ENCODE assay signal across 19 cellular contexts in the genomic region with DNA sequence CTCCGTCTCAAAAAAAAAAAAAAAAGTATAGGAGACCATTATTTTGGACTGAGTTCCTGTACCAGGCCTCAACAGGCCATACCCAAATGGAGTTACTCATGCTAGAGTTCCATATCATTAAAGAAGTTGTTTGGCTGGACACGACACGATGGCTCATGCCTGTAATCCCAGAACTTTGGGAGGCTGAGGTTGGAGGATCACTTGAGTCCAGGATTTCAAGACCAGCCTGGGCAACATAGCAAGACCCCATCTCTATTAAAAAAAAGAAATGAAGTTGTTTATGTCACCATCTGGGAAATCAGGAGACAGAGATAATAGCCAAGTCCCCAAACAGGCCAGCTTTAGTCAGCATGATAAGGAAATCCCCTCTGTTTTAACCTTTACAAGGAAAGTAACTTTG. TPM values are rescaled to one million over a fixed set of nuclear protein-coding genes. Genes with fewer than 3 reads are reported as not detected.
DNase-seq lines count a peak whose midpoint lies in the region; ATAC-seq and TF ChIP-seq lines count a peak whose summit lies in the region.
"Had no signal": no experiment of that assay in that cellular context is flagged by ENCODE, and none has a peak within 500 bp of the region (broad histone marks: within the 10 kb centered on the region; RNA-seq: fewer than 3 reads in every experiment).

No MANE protein-coding gene starts in this region.

- H3K9me3 ChIP-seq in right atrium auricular region = no peaks in the 10 kb centered on the region
- H3K9me3 ChIP-seq in heart right ventricle = no peaks in the 10 kb centered on the region
- no peaks in the 10 kb centered on the region for H3K9me3 ChIP-seq in testis
- no peaks in the 10 kb centered on the region for H3K9me3 ChIP-seq in esophagus squamous epithelium
- H3K9me3 ChIP-seq: BLaER1, Caco-2, HAP-1 had no signal

- no peak for ATAC-seq in activated CD8-positive, alpha-beta memory T cell treated with anti-CD3 and anti-CD28 coated beads, Interleukin-2, amount 10 ng/mL, durations not matched to agents 7 days and 5 days
- no peak for ATAC-seq in heart right ventricle
- ATAC-seq in WTC11 = no peak
- ATAC-seq: CD8-positive, alpha-beta T cell had no signal

- intact Hi-C loops in heart right ventricle (cut with DNase I) = no loop called here
- intact Hi-C loops in testis (cut with DNase I; ENCODE audit: low total_unique reads) = no loop called here
- intact Hi-C loops in esophagus squamous epithelium (cut with DNase I) = no loop called here

- peak; percentile 13 for DNase-seq in activated CD8-positive, alpha-beta memory T cell treated with anti-CD3 and anti-CD28 coated beads for 24 hours
- no peak for DNase-seq in activated CD8-positive, alpha-beta memory T cell treated with anti-CD3 and anti-CD28 coated beads, Interleukin-2, amount 10 ng/mL, durations not matched to agents 7 days and 5 days
- DNase-seq in right atrium auricular region (ENCODE audit: low spot score) (peak; percentile 13), heart right ventricle (no peak), WTC11 (ENCODE audit: low spot score) (no peak), testis (peak; percentile 7), esophagus squamous epithelium (lab: John Stamatoyannopoulos, UW) (no peak)
- DNase-seq: Caco-2; CD4-positive, CD25-positive, alpha-beta regulatory T cell; CD8-positive, alpha-beta T cell; DMS153; DND-41; GOT3; HFFc6 had no signal

- no peaks in the 10 kb centered on the region for H3K9me3 Mint-ChIP-seq in activated CD8-positive, alpha-beta memory T cell treated with anti-CD3 and anti-CD28 coated beads, Interleukin-2, amount 10 ng/mL, durations not matched to agents 7 days and 5 days (ENCODE audit: low read depth)
- H3K9me3 Mint-ChIP-seq in WTC11 = no peaks in the 10 kb centered on the region
- H3K9me3 Mint-ChIP-seq: CD4-positive, CD25-positive, alpha-beta regulatory T cell; CD8-positive, alpha-beta T cell; HFFc6 had no signal

- H3K36me3 Mint-ChIP-seq in activated CD8-positive, alpha-beta memory T cell treated with anti-CD3 and anti-CD28 coated beads, Interleukin-2, amount 10 ng/mL, durations not matched to agents 7 days and 5 days = peaks cover 21% of the 10 kb centered on the region
- peaks cover 29% of the 10 kb centered on the region for H3K36me3 Mint-ChIP-seq in WTC11

- no peak for TF ChIP-seq POLR2A in testis (IDR thresholded peaks at IDR 0.05)
- TF ChIP-seq POLR2A in esophagus squamous epithelium (IDR thresholded peaks at IDR 0.05) = no peak

- H3K27ac Mint-ChIP-seq in activated CD8-positive, alpha-beta memory T cell treated with anti-CD3 and anti-CD28 coated beads, Interleukin-2, amount 10 ng/mL, durations not matched to agents 7 days and 5 days = no peak overlapping the region
- H3K27ac Mint-ChIP-seq in WTC11 = no peak overlapping the region
- H3K27ac Mint-ChIP-seq: B cell; CD4-positive, CD25-positive, alpha-beta regulatory T cell; CD8-positive, alpha-beta T cell; HFFc6 had no signal

- peaks cover 0 to 2% of the 10 kb centered on the region in 2 donors for H3K4me1 ChIP-seq in right atrium auricular region
- peaks cover 0 to 16% (median 3%) of the 10 kb centered on the region in 9 donors for H3K4me1 ChIP-seq in heart right ventricle
- H3K4me1 ChIP-seq in testis = peaks cover 4% of the 10 kb centered on the region
- H3K4me1 ChIP-seq in esophagus squamous epithelium = peaks cover 0 to under 1% (median under 1%) of the 10 kb centered on the region in 3 donors
- H3K4me1 ChIP-seq: Caco-2, HAP-1 had no signal

- H3K27ac ChIP-seq in right atrium auricular region (no peak overlapping the region), heart right ventricle (peak overlapping the region in 2 of 10 donors; percentile 21 to 49), testis (no peak overlapping the region), esophagus squamous epithelium (no peak overlapping the region)
- H3K27ac ChIP-seq: 22Rv1, BLaER1, C4-2B had no signal

- CTCF ChIA-PET in activated CD8-positive, alpha-beta memory T cell treated with anti-CD3 and anti-CD28 coated beads, Interleukin-2, amount 10 ng/mL, durations not matched to agents 7 days and 5 days (lab: Charles Lee) = no interaction called here
- CTCF ChIA-PET in WTC11 (lab: Charles Lee) = no interaction called here

- H3K4me3 ChIP-seq in right atrium auricular region (no peak overlapping the region), heart right ventricle (no peak overlapping the region), testis (no peak overlapping the region), esophagus squamous epithelium (no peak overlapping the region)
- H3K4me3 ChIP-seq: BLaER1, HAP-1 had no signal

- H3K4me1 Mint-ChIP-seq in activated CD8-positive, alpha-beta memory T cell treated with anti-CD3 and anti-CD28 coated beads, Interleukin-2, amount 10 ng/mL, durations not matched to agents 7 days and 5 days = peaks cover 3% of the 10 kb centered on the region
- peaks cover 3% of the 10 kb centered on the region; the same call in 1 of the 2 replicates for H3K4me1 Mint-ChIP-seq in WTC11

- H3K27me3 ChIP-seq in right atrium auricular region (no peaks in the 10 kb centered on the region), heart right ventricle (no peaks in the 10 kb centered on the region), testis (no peaks in the 10 kb centered on the region), esophagus squamous epithelium (no peaks in the 10 kb centered on the region)
- H3K27me3 ChIP-seq: BLaER1 had no signal

- H3K27me3 Mint-ChIP-seq in activated CD8-positive, alpha-beta memory T cell treated with anti-CD3 and anti-CD28 coated beads, Interleukin-2, amount 10 ng/mL, durations not matched to agents 7 days and 5 days = no peaks in the 10 kb centered on the region
- no peaks in the 10 kb centered on the region for H3K27me3 Mint-ChIP-seq in WTC11 (ENCODE audit: low read depth)
- H3K27me3 Mint-ChIP-seq: B cell; CD4-positive, CD25-positive, alpha-beta regulatory T cell had no signal

- 95 to 100% methylated on average over 3 of the region's 3 CpGs for WGBS in heart right ventricle, 2 donors
- 94 to 100% methylated on average over 3 of the region's 3 CpGs for WGBS in testis, 2 donors
- WGBS in esophagus squamous epithelium, 2 donors = 93 to 94% methylated on average over 3 of the region's 3 CpGs

- no peak overlapping the region for H3K4me3 Mint-ChIP-seq in activated CD8-positive, alpha-beta memory T cell treated with anti-CD3 and anti-CD28 coated beads, Interleukin-2, amount 10 ng/mL, durations not matched to agents 7 days and 5 days
- H3K4me3 Mint-ChIP-seq in WTC11 = no peak overlapping the region
- H3K4me3 Mint-ChIP-seq: B cell; CD4-positive, CD25-positive, alpha-beta regulatory T cell; CD8-positive, alpha-beta T cell; HFFc6 had no signal

- TF ChIP-seq CTCF in right atrium auricular region (IDR thresholded peaks at IDR 0.05) (no peak), heart right ventricle (IDR thresholded peaks at IDR 0.05) (no peak), WTC11 (IDR thresholded peaks at IDR 0.05) (no peak), testis (IDR thresholded peaks at IDR 0.05) (no peak), esophagus squamous epithelium (IDR thresholded peaks at IDR 0.05) (no peak)

- no peaks in the 10 kb centered on the region for H3K36me3 ChIP-seq in right atrium auricular region
- peaks cover 0 to 45% (median 3%) of the 10 kb centered on the region in 9 donors for H3K36me3 ChIP-seq in heart right ventricle
- H3K36me3 ChIP-seq in testis (ENCODE audit: low read depth, missing control alignments) = no peaks in the 10 kb centered on the region
- peaks cover 0 to 46% (median 4%) of the 10 kb centered on the region in 3 donors for H3K36me3 ChIP-seq in esophagus squamous epithelium

- POLR2A ChIA-PET in WTC11 (lab: Charles Lee) = no interaction called here

TF ChIP-seq in WTC11, 78 proteins besides CTCF, POLR2A, EP300 and RAD21:
- TF ChIP-seq ZNF121 (CRISPR knock-in tag; IDR thresholded peaks at IDR 0.05) (peak; percentile 67), RORB (CRISPR knock-in tag; IDR thresholded peaks at IDR 0.05) (no peak), IRF2 (CRISPR knock-in tag; IDR thresholded peaks at IDR 0.05; ENCODE audit: borderline replicate concordance, low read depth) (no peak), KAT7 (CRISPR knock-in tag; IDR thresholded peaks at IDR 0.05; ENCODE audit: borderline replicate concordance) (no peak), GABPB1 (CRISPR knock-in tag; IDR thresholded peaks at IDR 0.05) (no peak), MYBL2 (CRISPR knock-in tag; IDR thresholded peaks at IDR 0.05) (no peak), NFYB (CRISPR knock-in tag; conservative IDR thresholded peaks at IDR 0.05; ENCODE audit: low read depth) (no peak), ZNF219 (CRISPR knock-in tag; IDR thresholded peaks at IDR 0.05; ENCODE audit: borderline replicate concordance) (no peak)
- TF ChIP-seq, protein P1, sequence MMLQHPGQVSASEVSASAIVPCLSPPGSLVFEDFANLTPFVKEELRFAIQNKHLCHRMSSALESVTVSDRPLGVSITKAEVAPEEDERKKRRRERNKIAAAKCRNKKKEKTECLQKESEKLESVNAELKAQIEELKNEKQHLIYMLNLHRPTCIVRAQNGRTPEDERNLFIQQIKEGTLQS (CRISPR knock-in tag; conservative IDR thresholded peaks at IDR 0.05) = no peak

RNA-seq across cellular contexts. Expression of a gene that starts 6.7 kb away (rescaled TPM):
- total RNA-seq in activated CD8-positive, alpha-beta memory T cell treated with anti-CD3 and anti-CD28 coated beads, Interleukin-2, amount 10 ng/mL, durations not matched to agents 7 days and 5 days = 100 to 1,000 TPM; 142 to 182 TPM
- total RNA-seq in right atrium auricular region (10 to 100 TPM; 31.0 to 37.8 TPM), heart right ventricle (10 to 100 TPM; 39.3 to 65.2 (median 42.8) TPM), WTC11 (2021) (83.0 to 106 TPM (median 91.9 TPM) in 3 replicates), testis (100 to 1,000 TPM; 201 to 217 TPM), esophagus squamous epithelium (100 to 1,000 TPM in 1 of 4 donors, 10 to 100 TPM in 3; 52.4 to 159 (median 79.0) TPM)
- polyA plus RNA-seq in heart right ventricle (10 to 100 TPM; 17.0 to 81.6 TPM), testis (ENCODE audit: insufficient read depth, low read depth, low replicate concordance) (55.0 TPM)

RNA-seq across cellular contexts. Expression of a gene that starts 58.7 kb away (rescaled TPM):
- total RNA-seq in activated CD8-positive, alpha-beta memory T cell treated with anti-CD3 and anti-CD28 coated beads, Interleukin-2, amount 10 ng/mL, durations not matched to agents 7 days and 5 days = 10 to 100 TPM in 1 of 2 experiments, 1 to 10 TPM in 1; 5.6 to 10.3 TPM
- not detected for total RNA-seq in right atrium auricular region
- 1 to 10 TPM in 1 of 10 donors, under 1 TPM in 4, not detected in 5; 0.13 to 1.5 (median 0.44) TPM for total RNA-seq in heart right ventricle
- polyA plus RNA-seq in heart right ventricle = under 1 TPM; 0.04 to 0.88 TPM
- total RNA-seq in WTC11 (2021) = 3.7 to 4.2 TPM (median 4.1 TPM) in 3 replicates
- 10 to 100 TPM; 25.8 to 40.6 TPM for total RNA-seq in testis
- 65.2 TPM for polyA plus RNA-seq in testis (ENCODE audit: insufficient read depth, low read depth, low replicate concordance)
- under 1 TPM in 3 of 4 donors, not detected in 1; 0.35 to 0.76 (median 0.57) TPM for total RNA-seq in esophagus squamous epithelium

Comparison
In these comparisons a context has a peak if more than half of its experiments do, and no peak if none do; other contexts are left out.
1. DNase-seq: peak in activated CD8-positive, alpha-beta memory T cell treated with anti-CD3 and anti-CD28 coated beads for 24 hours (single experiment), right atrium auricular region (single experiment) and testis (single experiment); none in activated CD8-positive, alpha-beta memory T cell treated with anti-CD3 and anti-CD28 coated beads, Interleukin-2, amount 10 ng/mL, durations not matched to agents 7 days and 5 days (single experiment), heart right ventricle (0 of 2), WTC11 (single experiment) and esophagus squamous epithelium (single experiment).